ENCODE assay signal across 17 cellular contexts in the genomic region with DNA sequence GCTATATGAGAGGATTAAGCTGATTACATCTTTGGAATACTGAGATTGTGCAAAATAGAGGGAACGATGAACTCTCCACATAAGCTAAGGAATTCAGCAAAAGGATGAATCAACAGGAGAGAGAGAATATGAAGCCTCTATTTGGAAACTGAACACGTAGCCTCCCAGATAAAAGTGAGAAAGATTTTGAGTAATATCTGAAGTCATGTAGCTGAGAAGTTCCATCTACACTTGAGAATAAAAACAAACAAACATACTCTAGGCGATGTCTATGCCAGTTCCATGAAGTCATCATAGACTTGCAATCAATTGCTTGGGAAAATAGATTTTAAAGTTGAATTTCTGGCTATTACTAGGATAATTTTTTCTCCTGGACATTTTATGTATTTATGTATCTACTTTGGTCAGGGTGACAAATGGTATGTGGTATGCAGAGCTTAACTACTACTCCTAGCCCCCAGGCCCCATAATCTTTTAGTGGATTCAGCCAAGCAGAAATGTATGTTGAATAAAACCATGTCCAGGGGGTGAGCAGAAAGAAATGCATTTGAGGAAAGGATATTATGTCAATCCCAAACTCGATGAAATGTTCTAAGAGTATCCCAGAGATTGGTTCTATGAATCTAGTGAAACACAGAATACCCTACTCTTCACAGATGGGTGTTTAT.
A peak's percentile ranks its signal among the peaks of the same experiment; 100 is the strongest.
DNase-seq lines count a peak whose midpoint lies in the region; TF ChIP-seq lines count a peak whose summit lies in the region.
"Had no signal": no experiment of that assay in that cellular context is flagged by ENCODE, and none has a peak within 500 bp of the region (broad histone marks: within the 10 kb centered on the region; RNA-seq: fewer than 3 reads in every experiment).

No MANE protein-coding gene starts in this region.

- WGBS in esophagus muscularis mucosa, result 59% methylated on average over 4 of the region's 4 CpGs

- H3K4me3 Mint-ChIP-seq in chondrocyte (ENCODE audit: unreplicated experiment), result no peak overlapping the region
- H3K4me3 Mint-ChIP-seq: activated naive CD4-positive, alpha-beta T cell treated with anti-CD3 and anti-CD28 coated beads for 36 hours; B cell had no signal

- TF ChIP-seq CTCF in chondrocyte (IDR thresholded peaks at IDR 0.05), result no peak
- TF ChIP-seq CTCF in esophagus muscularis mucosa (IDR thresholded peaks at IDR 0.05), result no peak

- no peaks in the 10 kb centered on the region for H3K27me3 ChIP-seq in MG63
- no peaks in the 10 kb centered on the region for H3K27me3 ChIP-seq in esophagus muscularis mucosa
- H3K27me3 ChIP-seq: cardiac muscle cell had no signal

- DNase-seq in AG20443 (ENCODE audit: low spot score) (peak; percentile 12), MG63 (peak; percentile 8), chondrocyte (ENCODE audit: low spot score) (no peak), kidney tubule cell (ENCODE audit: low spot score) (peak; percentile 36), CD1c-positive myeloid dendritic cell (ENCODE audit: extremely low spot score) (no peak), A172 (ENCODE audit: low spot score) (no peak), esophagus muscularis mucosa (ENCODE audit: extremely low spot score) (no peak), DMS53 treated with DMSO at 0.1 percent for 48 hours (lab: John Stamatoyannopoulos, UW; ENCODE audit: unreplicated experiment) (no peak)
- DNase-seq: activated naive CD4-positive, alpha-beta T cell treated with anti-CD3 and anti-CD28 coated beads for 36 hours; activated T-cell treated with anti-CD3 and anti-CD28 coated beads for 4 hours; NCI-H1417; occipital lobe; RPMI8226; stimulated activated CD4-positive, alpha-beta T cell treated with anti-CD3 and anti-CD28 coated beads, Interleukin-2, amount 100 ng/mL, for 48 hours had no signal

- H3K9me3 ChIP-seq in MG63 (no peaks in the 10 kb centered on the region), esophagus muscularis mucosa (no peaks in the 10 kb centered on the region)

- intact Hi-C loops in esophagus muscularis mucosa (cut with DNase I), result no loop called here

- peak overlapping the region; percentile 47 for H3K27ac Mint-ChIP-seq in chondrocyte (ENCODE audit: unreplicated experiment)
- H3K27ac Mint-ChIP-seq: activated naive CD4-positive, alpha-beta T cell treated with anti-CD3 and anti-CD28 coated beads for 36 hours; B cell had no signal

- H3K27me3 Mint-ChIP-seq in chondrocyte (ENCODE audit: low read depth), result no peaks in the 10 kb centered on the region
- H3K27me3 Mint-ChIP-seq: B cell had no signal

- H3K4me1 Mint-ChIP-seq in chondrocyte (ENCODE audit: low read depth), result peaks cover 80% of the 10 kb centered on the region
- H3K4me1 Mint-ChIP-seq: B cell had no signal

- H3K4me1 ChIP-seq in esophagus muscularis mucosa, result peaks cover 0 to 66% (median 53%) of the 10 kb centered on the region in 4 donors

- no peak for TF ChIP-seq EP300 in esophagus muscularis mucosa (IDR thresholded peaks at IDR 0.05)

- H3K36me3 Mint-ChIP-seq in chondrocyte (ENCODE audit: low read depth), result no peaks in the 10 kb centered on the region

- H3K9me3 Mint-ChIP-seq in chondrocyte (ENCODE audit: low read depth), result no peaks in the 10 kb centered on the region
- H3K9me3 Mint-ChIP-seq: activated naive CD4-positive, alpha-beta T cell treated with anti-CD3 and anti-CD28 coated beads for 36 hours had no signal

- H3K27ac ChIP-seq in esophagus muscularis mucosa (replicated peaks in 1 of 4), result no peak overlapping the region
- H3K27ac ChIP-seq: cardiac muscle cell had no signal

- TF ChIP-seq POLR2A in esophagus muscularis mucosa (IDR thresholded peaks at IDR 0.05; ENCODE audit: low read depth), result no peak

- H3K4me3 ChIP-seq in MG63, result no peak overlapping the region
- H3K4me3 ChIP-seq in esophagus muscularis mucosa, result no peak overlapping the region
- H3K4me3 ChIP-seq: cardiac muscle cell, K562 had no signal

- H3K36me3 ChIP-seq in MG63 (no peaks in the 10 kb centered on the region), esophagus muscularis mucosa (no peaks in the 10 kb centered on the region)
- H3K36me3 ChIP-seq: cardiac muscle cell had no signal

Comparison
In these comparisons a context has a peak if more than half of its experiments do, and no peak if none do; other contexts are left out.
1. DNase-seq: peak in AG20443 (single experiment), MG63 (single experiment) and kidney tubule cell (single experiment); none in chondrocyte (single experiment), CD1c-positive myeloid dendritic cell (single experiment), A172 (single experiment), esophagus muscularis mucosa (single experiment) and DMS53 treated with DMSO at 0.1 percent for 48 hours (single experiment).